In genomic region chr19:28327905-28328304, GRCh38 we compare ENCODE assay signal across 8 cellular contexts.
"Had no signal": no experiment of that assay in that cellular context is flagged by ENCODE, and none has a peak within 500 bp of the region (broad histone marks: within the 10 kb centered on the region; RNA-seq: fewer than 3 reads in every experiment).

No MANE protein-coding gene starts in this region.

- H3K4me3 ChIP-seq: K562 had no signal

- H3K4me1 Mint-ChIP-seq: IgD-negative memory B cell had no signal

- H3K27me3 Mint-ChIP-seq: IgD-negative memory B cell had no signal

- H3K9ac ChIP-seq: KMS-11 had no signal

- ATAC-seq: K562 had no signal

- H3K4me2 ChIP-seq: KMS-11 had no signal

- H3K27ac ChIP-seq: HL-60, KMS-11 had no signal

- FAIRE-seq: HTR-8/SVneo, K562 had no signal

- H3K36me3 Mint-ChIP-seq: IgD-negative memory B cell had no signal

- DNase-seq: IMR-90, KBM-7, KG1 had no signal

- H3K27ac Mint-ChIP-seq: IgD-negative memory B cell had no signal

- H3K4me3 Mint-ChIP-seq: IgD-negative memory B cell had no signal
